In genomic region chr5:163508753-163509152, GRCh38 we compare ENCODE assay signal across 8 cellular contexts. TPM values are rescaled to one million over a fixed set of nuclear protein-coding genes. Genes with fewer than 3 reads are reported as not detected.
DNase-seq lines count a peak whose midpoint lies in the region; ATAC-seq and TF ChIP-seq lines count a peak whose summit lies in the region.

No MANE protein-coding gene starts in this region.

- peak overlapping the region; percentile 98 for H3K4me3 Mint-ChIP-seq in stimulated activated naive CD8-positive, alpha-beta T cell treated with anti-CD3 and anti-CD28 coated beads, Interleukin-15, Interleukin-2, amounts not matched to agents 100 ng/mL and 50 ng/mL, for 24 hours
- peak overlapping the region; percentile 96 for H3K4me3 Mint-ChIP-seq in MCF 10A (ENCODE audit: unreplicated experiment)
- peak overlapping the region; percentile 69 to 99 (median 86) for H3K4me3 Mint-ChIP-seq in naive B cell

- no peak for DNase-seq in stimulated activated naive CD8-positive, alpha-beta T cell treated with anti-CD3 and anti-CD28 coated beads, Interleukin-15, Interleukin-2, amounts not matched to agents 100 U/mL and 50 U/mL, for 24 hours
- DNase-seq in MCF 10A (ENCODE audit: unreplicated experiment) (peak; percentile 10), naive B cell (no peak), NCI-H2029 (lab: John Stamatoyannopoulos, UW) (no peak), midbrain (lab: John Stamatoyannopoulos, UW) (no peak), RPMI8226 (no peak), hypothalamus (lab: John Stamatoyannopoulos, UW) (no peak)

- TF ChIP-seq CTCF in MCF 10A (IDR thresholded peaks at IDR 0.05; ENCODE audit: unreplicated experiment), result no peak

- CTCF ChIA-PET in MCF 10A (lab: Yijun Ruan, JAX), result interaction anchor here (0.6 to 3.3 kb wide), 10 partner anchors 10 to 1972 kb away, joined by 3 to 13 read pairs (median 4); partner anchors contain the start of genes HMMR and NUDCD2

- H3K4me1 Mint-ChIP-seq in stimulated activated naive CD8-positive, alpha-beta T cell treated with anti-CD3 and anti-CD28 coated beads, Interleukin-15, Interleukin-2, amounts not matched to agents 100 ng/mL and 50 ng/mL, for 24 hours (ENCODE audit: low read depth), result peaks cover 65% of the 10 kb centered on the region
- H3K4me1 Mint-ChIP-seq in MCF 10A (ENCODE audit: insufficient read depth, unreplicated experiment), result peaks cover 37% of the 10 kb centered on the region
- peaks cover 39 to 61% (median 59%) of the 10 kb centered on the region in 3 donors for H3K4me1 Mint-ChIP-seq in naive B cell

- intact Hi-C loops in MCF 10A (cut with micrococcal nuclease), result loop anchor here (5.0 kb wide), 1 partner anchor 729 kb away; no protein-coding TSS in a partner anchor

- H3K27me3 Mint-ChIP-seq in stimulated activated naive CD8-positive, alpha-beta T cell treated with anti-CD3 and anti-CD28 coated beads, Interleukin-15, Interleukin-2, amounts not matched to agents 100 ng/mL and 50 ng/mL, for 24 hours, result no peaks in the 10 kb centered on the region
- H3K27me3 Mint-ChIP-seq in MCF 10A (ENCODE audit: insufficient read depth, unreplicated experiment) (no peaks in the 10 kb centered on the region), naive B cell (no peaks in the 10 kb centered on the region)

- H3K27ac Mint-ChIP-seq in stimulated activated naive CD8-positive, alpha-beta T cell treated with anti-CD3 and anti-CD28 coated beads, Interleukin-15, Interleukin-2, amounts not matched to agents 100 ng/mL and 50 ng/mL, for 24 hours, result peak overlapping the region; percentile 98
- peak overlapping the region; percentile 98 for H3K27ac Mint-ChIP-seq in MCF 10A (ENCODE audit: low read depth, unreplicated experiment)
- H3K27ac Mint-ChIP-seq in naive B cell, result peak overlapping the region; percentile 90 to 97 (median 94)

- no TSS peak for BruUV-seq in MCF 10A (replicated peaks; lab: Mats Ljungman, UMichigan)

- H3K9me3 Mint-ChIP-seq in stimulated activated naive CD8-positive, alpha-beta T cell treated with anti-CD3 and anti-CD28 coated beads, Interleukin-15, Interleukin-2, amounts not matched to agents 100 ng/mL and 50 ng/mL, for 24 hours, result no peaks in the 10 kb centered on the region
- H3K9me3 Mint-ChIP-seq in MCF 10A (ENCODE audit: unreplicated experiment), result no peaks in the 10 kb centered on the region
- H3K9me3 Mint-ChIP-seq in naive B cell, result no peaks in the 10 kb centered on the region

- POLR2A ChIA-PET in MCF 10A (lab: Yijun Ruan, JAX), result interaction anchor here (1.1 to 7.0 kb wide), 17 partner anchors 8 to 1024 kb away, joined by 3 to 352 read pairs (median 11); partner anchors contain the start of genes CCNG1, HMMR and NUDCD2

- ATAC-seq in stimulated activated naive CD8-positive, alpha-beta T cell treated with anti-CD3 and anti-CD28 coated beads, Interleukin-15, Interleukin-2, amounts not matched to agents 100 U/mL and 50 U/mL, for 24 hours, result no peak
- no peak for ATAC-seq in naive B cell (ENCODE audit: low read depth in 2 of 2)

- peaks cover 28% of the 10 kb centered on the region for H3K36me3 Mint-ChIP-seq in stimulated activated naive CD8-positive, alpha-beta T cell treated with anti-CD3 and anti-CD28 coated beads, Interleukin-15, Interleukin-2, amounts not matched to agents 100 ng/mL and 50 ng/mL, for 24 hours (ENCODE audit: low read depth)
- peaks cover 62% of the 10 kb centered on the region for H3K36me3 Mint-ChIP-seq in MCF 10A (ENCODE audit: insufficient read depth, unreplicated experiment)
- no peaks in the 10 kb centered on the region for H3K36me3 Mint-ChIP-seq in naive B cell

RNA-seq across cellular contexts. Expression of gene MAT2B, which starts 3.3 kb away (rescaled TPM):
- 67.5 and 70.9 TPM in 2 replicates for total RNA-seq in MCF 10A (2022)
- 100 to 1,000 TPM; 282 to 501 (median 341) TPM for polyA plus RNA-seq in naive B cell (ENCODE audit: low read depth in 6 of 6)

RNA-seq across cellular contexts. Expression of gene HMMR, which starts 48.3 kb away (rescaled TPM):
- total RNA-seq in MCF 10A (2022), result 29.3 and 43.5 TPM in 2 replicates
- 1 to 10 TPM in 2 of 6 donors, under 1 TPM in 3, not detected in 1; 0.38 to 1.3 (median 0.92) TPM for polyA plus RNA-seq in naive B cell (ENCODE audit: low read depth in 6 of 6)

RNA-seq across cellular contexts. Expression of gene NUDCD2, which starts 48.9 kb away (rescaled TPM):
- 57.8 and 68.0 TPM in 2 replicates for total RNA-seq in MCF 10A (2022)
- 10 to 100 TPM; 36.9 to 48.6 (median 42.7) TPM for polyA plus RNA-seq in naive B cell (ENCODE audit: low read depth in 6 of 6)
